ENCODE assay signal across 10 cellular contexts in genomic region chrX:12820737-12821136, GRCh38. TPM values are rescaled to one million over a fixed set of nuclear protein-coding genes. Genes with fewer than 3 reads are reported as not detected.
"Had no signal": no experiment of that assay in that cellular context is flagged by ENCODE, and none has a peak within 500 bp of the region (broad histone marks: within the 10 kb centered on the region; RNA-seq: fewer than 3 reads in every experiment).

No MANE protein-coding gene starts in this region.

- H3K4me3 Mint-ChIP-seq: IgD-negative memory B cell had no signal

- H3K27ac Mint-ChIP-seq: IgD-negative memory B cell had no signal

- DNase-seq: IMR-90, KBM-7, KG1 had no signal

- H3K4me3 ChIP-seq: K562 had no signal

- H3K27ac ChIP-seq: HL-60 had no signal

- H3K9me3 Mint-ChIP-seq: IgD-negative memory B cell had no signal

- FAIRE-seq: HepG2, HTR-8/SVneo, K562 had no signal

RNA-seq across cellular contexts. Expression of gene TLR7, which starts 46.1 kb away (rescaled TPM):
- total RNA-seq: HepG2, HT-29, HT1080, IMR-90 had no signal
